In the genomic region with DNA sequence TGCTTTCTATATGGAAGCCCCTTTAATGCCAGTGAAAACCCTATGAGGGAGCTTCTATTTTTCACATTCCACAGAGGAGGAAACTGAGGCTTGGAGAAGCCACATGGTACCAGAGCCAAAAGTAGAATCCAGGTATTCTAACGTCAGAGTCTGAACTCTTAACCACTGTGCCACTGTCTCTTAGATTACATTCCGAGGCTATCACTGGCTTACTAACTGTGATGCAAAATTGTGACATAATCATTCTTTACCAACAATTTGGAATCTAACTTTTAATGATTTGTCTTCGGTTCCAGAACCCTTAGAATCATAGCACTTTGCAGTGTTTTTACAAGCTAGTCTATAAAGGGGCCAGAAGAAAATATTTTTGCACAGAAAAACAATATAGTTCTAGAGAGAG, we compare ENCODE assay signal across 32 cellular contexts. TPM values are rescaled to one million over a fixed set of nuclear protein-coding genes. Genes with fewer than 3 reads are reported as not detected.
"Had no signal": no experiment of that assay in that cellular context is flagged by ENCODE, and none has a peak within 500 bp of the region (broad histone marks: within the 10 kb centered on the region; RNA-seq: fewer than 3 reads in every experiment).

No MANE protein-coding gene starts in this region.

- H3K4me1 Mint-ChIP-seq: activated CD4-positive, alpha-beta T cell treated with anti-CD3 and anti-CD28 coated beads for 36 hours; activated CD4-positive, alpha-beta T cell treated with anti-CD3 and anti-CD28 coated beads, Interleukin-2, amount 10 ng/mL, durations not matched to agents 7 days and 5 days; activated naive CD8-positive, alpha-beta T cell treated with anti-CD3 and anti-CD28 coated beads, Interleukin-2, amount 50 U/mL, for 24 hours had no signal

- H3K9me3 Mint-ChIP-seq: activated CD4-positive, alpha-beta T cell treated with anti-CD3 and anti-CD28 coated beads, Interleukin-2, amount 10 ng/mL, durations not matched to agents 7 days and 5 days; activated naive CD4-positive, alpha-beta T cell treated with anti-CD3 and anti-CD28 coated beads for 36 hours; activated naive CD8-positive, alpha-beta T cell treated with anti-CD3 and anti-CD28 coated beads, Interleukin-2, amount 50 U/mL, for 24 hours; activated T-cell treated with anti-CD3 and anti-CD28 coated beads, Interleukin-2, amount 50 U/mL, for 4 hours; activated T-helper 1 cell treated with anti-CD3 and anti-CD28 coated beads, Interleukin-12 subunit alpha, Interleukin-12 subunit beta, Interleukin-2, Interleukin-4 antibody, amounts not matched to agents 30 ng/mL and 10 ng/mL and 1 ng/mL, durations not matched to agents 14 hours and 24 hours and 36 hours; T-helper 1 cell treated with Interleukin-12 subunit alpha and Interleukin-12 subunit beta and Interleukin-4 antibody, amounts not matched to agents 30 μg/mL and 1 μg/mL, for 36 hours; T-helper 2 cell treated with Interferon-gamma antibody and Interleukin-4, amounts not matched to agents 5 μg/mL and 100 μg/mL, for 36 hours had no signal

- H3K27me3 Mint-ChIP-seq: activated naive CD8-positive, alpha-beta T cell treated with anti-CD3 and anti-CD28 coated beads, Interleukin-2, amount 50 U/mL, for 24 hours had no signal

- H3K4me1 ChIP-seq: Peyer's patch, SJSA1 had no signal

- H3K27me3 ChIP-seq: brain microvascular endothelial cell, Peyer's patch, SJSA1 had no signal

- H3K9me2 ChIP-seq: SK-N-SH had no signal

- DNase-seq: activated CD4-positive, alpha-beta T cell treated with anti-CD3 and anti-CD28 coated beads for 36 hours; activated CD4-positive, alpha-beta T cell treated with anti-CD3 and anti-CD28 coated beads, Interleukin-2, amount 10 ng/mL, durations not matched to agents 7 days and 5 days; activated CD4-positive, alpha-beta T cell treated with anti-CD3 and anti-CD28 coated beads, Interleukin-2, amount 50 U/mL, for 48 hours; activated CD8-positive, alpha-beta memory T cell treated with anti-CD3 and anti-CD28 coated beads, Interleukin-2, amount 50 U/mL, for 4 hours; activated CD8-positive, alpha-beta T cell treated with anti-CD3 and anti-CD28 coated beads, Interleukin-2, amount 10 ng/mL, durations not matched to agents 7 days and 5 days; activated gamma-delta T cell treated with Interleukin-2 at 50 U/mL for 16 hours; activated naive CD4-positive, alpha-beta T cell treated with anti-CD3 and anti-CD28 coated beads for 36 hours; activated naive CD8-positive, alpha-beta T cell treated with anti-CD3 and anti-CD28 coated beads, Interleukin-2, amount 50 U/mL, for 24 hours; activated T-cell treated with anti-CD3 and anti-CD28 coated beads for 4 hours; activated T-cell treated with anti-CD3 and anti-CD28 coated beads, Interleukin-2, amount 50 U/mL, for 4 hours; brain microvascular endothelial cell; Karpas-422; KBM-7; NCI-H1105; NCI-H1417 treated with DMSO at 0.1 percent for 48 hours; NCI-H187 treated with DMSO at 0.1 percent for 48 hours; NCI-H2081; NCI-H2171 treated with DMSO at 0.1 percent for 48 hours; NCI-H2227 treated with DMSO at 0.1 percent for 48 hours; NCI-H446 treated with DMSO at 0.1 percent for 48 hours; NCI-H524; NCI-H69; NCI-H82; Peyer's patch; RPMI8226; SHP77 treated with DMSO at 0.1 percent for 48 hours; SK-N-SH had no signal

- H3K9me3 ChIP-seq: Peyer's patch, SJSA1, SK-N-SH had no signal

- H3K36me3 Mint-ChIP-seq: activated naive CD8-positive, alpha-beta T cell had no signal

- ATAC-seq: activated CD4-positive, alpha-beta T cell treated with anti-CD3 and anti-CD28 coated beads for 36 hours; activated CD8-positive, alpha-beta T cell treated with anti-CD3 and anti-CD28 coated beads, Interleukin-2, amount 10 ng/mL, durations not matched to agents 7 days and 5 days; activated naive CD8-positive, alpha-beta T cell treated with anti-CD3 and anti-CD28 coated beads, Interleukin-2, amount 50 U/mL, for 24 hours; activated T-cell treated with anti-CD3 and anti-CD28 coated beads, Interleukin-2, amount 50 U/mL, for 4 hours had no signal

- H3K27ac ChIP-seq: brain microvascular endothelial cell, Peyer's patch, SJSA1 had no signal

- H3K4me3 ChIP-seq: Peyer's patch, SJSA1 had no signal

- H3K36me3 ChIP-seq: brain microvascular endothelial cell, Peyer's patch had no signal

- H3K27ac Mint-ChIP-seq: activated CD4-positive, alpha-beta T cell treated with anti-CD3 and anti-CD28 coated beads for 36 hours; activated CD4-positive, alpha-beta T cell treated with anti-CD3 and anti-CD28 coated beads, Interleukin-2, amount 10 ng/mL, durations not matched to agents 7 days and 5 days; activated CD8-positive, alpha-beta T cell treated with anti-CD3 and anti-CD28 coated beads, Interleukin-2, amount 10 ng/mL, durations not matched to agents 7 days and 5 days; activated naive CD4-positive, alpha-beta T cell treated with anti-CD3 and anti-CD28 coated beads for 36 hours; activated naive CD8-positive, alpha-beta T cell; activated naive CD8-positive, alpha-beta T cell treated with anti-CD3 and anti-CD28 coated beads, Interleukin-2, amount 50 U/mL, for 24 hours; activated T-helper 1 cell treated with anti-CD3 and anti-CD28 coated beads, Interleukin-12 subunit alpha, Interleukin-12 subunit beta, Interleukin-2, Interleukin-4 antibody, amounts not matched to agents 30 ng/mL and 10 ng/mL and 1 ng/mL, durations not matched to agents 14 hours and 24 hours and 36 hours; T-helper 1 cell treated with Interleukin-12 subunit alpha and Interleukin-12 subunit beta and Interleukin-4 antibody, amounts not matched to agents 30 μg/mL and 1 μg/mL, for 36 hours; T-helper 2 cell treated with Interferon-gamma antibody and Interleukin-4, amounts not matched to agents 5 μg/mL and 100 μg/mL, for 36 hours had no signal

- H3K4me3 Mint-ChIP-seq: activated CD4-positive, alpha-beta T cell treated with anti-CD3 and anti-CD28 coated beads for 36 hours; activated CD4-positive, alpha-beta T cell treated with anti-CD3 and anti-CD28 coated beads, Interleukin-2, amount 10 ng/mL, durations not matched to agents 7 days and 5 days; activated CD8-positive, alpha-beta T cell treated with anti-CD3 and anti-CD28 coated beads, Interleukin-2, amount 10 ng/mL, durations not matched to agents 7 days and 5 days; activated naive CD4-positive, alpha-beta T cell treated with anti-CD3 and anti-CD28 coated beads for 36 hours; activated naive CD8-positive, alpha-beta T cell; activated naive CD8-positive, alpha-beta T cell treated with anti-CD3 and anti-CD28 coated beads, Interleukin-2, amount 50 U/mL, for 24 hours; activated T-cell treated with anti-CD3 and anti-CD28 coated beads, Interleukin-2, amount 50 U/mL, for 4 hours; activated T-helper 1 cell treated with anti-CD3 and anti-CD28 coated beads, Interleukin-12 subunit alpha, Interleukin-12 subunit beta, Interleukin-2, Interleukin-4 antibody, amounts not matched to agents 30 ng/mL and 10 ng/mL and 1 ng/mL, durations not matched to agents 14 hours and 24 hours and 36 hours; T-helper 1 cell treated with Interleukin-12 subunit alpha and Interleukin-12 subunit beta and Interleukin-4 antibody, amounts not matched to agents 30 μg/mL and 1 μg/mL, for 36 hours; T-helper 2 cell treated with Interferon-gamma antibody and Interleukin-4, amounts not matched to agents 5 μg/mL and 100 μg/mL, for 36 hours had no signal

- H3K4me2 ChIP-seq: SK-N-SH had no signal

RNA-seq across cellular contexts. Expression of a gene that starts 59.2 kb away (rescaled TPM):
- total RNA-seq: activated CD4-positive, alpha-beta T cell treated with anti-CD3 and anti-CD28 coated beads, Interleukin-2, amount 10 ng/mL, durations not matched to agents 7 days and 5 days; activated CD8-positive, alpha-beta T cell treated with anti-CD3 and anti-CD28 coated beads, Interleukin-2, amount 10 ng/mL, durations not matched to agents 7 days and 5 days; activated T-helper 1 cell treated with anti-CD3 and anti-CD28 coated beads, Interleukin-12 subunit alpha, Interleukin-12 subunit beta, Interleukin-2, Interleukin-4 antibody, amounts not matched to agents 30 ng/mL and 10 ng/mL and 1 ng/mL, durations not matched to agents 14 hours and 24 hours and 36 hours had no signal
